25 cellular contexts compared by ENCODE assay signal in genomic region chr10:129905553-129905952, GRCh38. TPM values are rescaled to one million over a fixed set of nuclear protein-coding genes. Genes with fewer than 3 reads are reported as not detected.
DNase-seq lines count a peak whose midpoint lies in the region; ATAC-seq and TF ChIP-seq lines count a peak whose summit lies in the region.
"Had no signal": no experiment of that assay in that cellular context is flagged by ENCODE, and none has a peak within 500 bp of the region (broad histone marks: within the 10 kb centered on the region; RNA-seq: fewer than 3 reads in every experiment).

No MANE protein-coding gene starts in this region.

- H3K23ac ChIP-seq in neuronal stem cell (ENCODE audit: low read depth, low read length, poor library complexity), result no peak overlapping the region

- DNase-seq in natural killer cell treated with Interleukin-12 subunit alpha and Interleukin-12 subunit beta and Interleukin-15 and Interleukin-18, amount 100 ng/mL, for 72 hours (ENCODE audit: low spot score), result peak; percentile 18
- DNase-seq in natural killer cell (no peak), glutamatergic neuron (no peak), neuronal stem cell (ENCODE audit: low spot score) (no peak), right atrium auricular region (ENCODE audit: low spot score) (no peak)
- DNase-seq in activated CD8-positive, alpha-beta memory T cell treated with anti-CD3 and anti-CD28 coated beads, Interleukin-2, amount 10 ng/mL, durations not matched to agents 7 days and 5 days, result no peak
- DNase-seq: 8988T; ACHN; BE2C; C1 segment of cervical spinal cord; CD4-positive, alpha-beta memory T cell; CD4-positive, CD25-positive, alpha-beta regulatory T cell; CD8-positive, alpha-beta memory T cell; COR-L47; DMS 273 treated with DMSO at 0.1 percent for 48 hours; DMS153; DMS53; DMS79; DND-41; EL; GDM1 had no signal

- H3K79me1 ChIP-seq in neuronal stem cell (ENCODE audit: low read depth, low read length), result no peaks in the 10 kb centered on the region

- no peak overlapping the region for H2BK120ac ChIP-seq in neuronal stem cell (ENCODE audit: low read depth, low read length)

- no peak overlapping the region for H4K91ac ChIP-seq in neuronal stem cell (ENCODE audit: low read depth, low read length, poor library complexity)

- H2AFZ ChIP-seq in neuronal stem cell (ENCODE audit: low read length), result no peak overlapping the region

- no peak overlapping the region for H3K27ac ChIP-seq in neuronal stem cell (replicated peaks; ENCODE audit: low read length)
- H3K27ac ChIP-seq in right atrium auricular region, result no peak overlapping the region
- H3K27ac ChIP-seq: BLaER1 had no signal

- H3K36me3 ChIP-seq in neuronal stem cell (replicated peaks in 1 of 2; ENCODE audit: control insufficient read depth in 2 of 2, insufficient read depth in 2 of 2, low read length in 2 of 2), result no peaks in the 10 kb centered on the region
- H3K36me3 ChIP-seq in right atrium auricular region, result no peaks in the 10 kb centered on the region
- H3K36me3 ChIP-seq: BE2C, BLaER1 had no signal

- CTCF ChIA-PET in activated CD8-positive, alpha-beta memory T cell treated with anti-CD3 and anti-CD28 coated beads, Interleukin-2, amount 10 ng/mL, durations not matched to agents 7 days and 5 days (lab: Charles Lee), result no interaction called here

- no peaks in the 10 kb centered on the region for H3K9me3 Mint-ChIP-seq in natural killer cell treated with Interleukin-12 subunit alpha and Interleukin-12 subunit beta and Interleukin-15 and Interleukin-18, amount 100 ng/mL, for 72 hours
- H3K9me3 Mint-ChIP-seq in natural killer cell (no peaks in the 10 kb centered on the region), glutamatergic neuron (ENCODE audit: unreplicated experiment) (peaks cover 67% of the 10 kb centered on the region)
- H3K9me3 Mint-ChIP-seq in activated CD8-positive, alpha-beta memory T cell treated with anti-CD3 and anti-CD28 coated beads, Interleukin-2, amount 10 ng/mL, durations not matched to agents 7 days and 5 days (ENCODE audit: low read depth), result no peaks in the 10 kb centered on the region
- H3K9me3 Mint-ChIP-seq: CD8-positive, alpha-beta memory T cell had no signal

- no peak overlapping the region for H4K8ac ChIP-seq in neuronal stem cell (ENCODE audit: low read depth, low read length)

- H3K4ac ChIP-seq in neuronal stem cell (ENCODE audit: low read length), result no peak overlapping the region

- H3K9ac ChIP-seq in neuronal stem cell (ENCODE audit: low read depth, low read length, poor library complexity), result no peak overlapping the region
- H3K9ac ChIP-seq: BLaER1 had no signal

- no peak overlapping the region for H3K4me2 ChIP-seq in neuronal stem cell (ENCODE audit: insufficient read depth, low read length, poor library complexity, severe bottlenecking)
- H3K4me2 ChIP-seq: BLaER1 had no signal

- H3K18ac ChIP-seq in neuronal stem cell (ENCODE audit: low read length), result peak overlapping the region; percentile 57

- H3K4me1 ChIP-seq in neuronal stem cell (ENCODE audit: control insufficient read depth in 2 of 2, insufficient read depth in 1 of 2, low read depth in 1 of 2, low read length in 2 of 2) (peaks cover 0 to 8% of the 10 kb centered on the region in 2 donors), right atrium auricular region (no peaks in the 10 kb centered on the region)
- H3K4me1 ChIP-seq: BE2C, BLaER1 had no signal

- TF ChIP-seq CTCF in natural killer cell (IDR thresholded peaks at IDR 0.05) (no peak), glutamatergic neuron (IDR thresholded peaks at IDR 0.05; ENCODE audit: partially characterized antibody, unreplicated experiment) (no peak), right atrium auricular region (IDR thresholded peaks at IDR 0.05) (no peak)

- no peak overlapping the region for H3K27ac Mint-ChIP-seq in natural killer cell treated with Interleukin-12 subunit alpha and Interleukin-12 subunit beta and Interleukin-15 and Interleukin-18, amount 100 ng/mL, for 72 hours
- H3K27ac Mint-ChIP-seq in natural killer cell (no peak overlapping the region), glutamatergic neuron (ENCODE audit: unreplicated experiment) (no peak overlapping the region)
- H3K27ac Mint-ChIP-seq in activated CD8-positive, alpha-beta memory T cell treated with anti-CD3 and anti-CD28 coated beads, Interleukin-2, amount 10 ng/mL, durations not matched to agents 7 days and 5 days, result no peak overlapping the region
- H3K27ac Mint-ChIP-seq: CD14-positive monocyte; CD4-positive, alpha-beta memory T cell; CD4-positive, CD25-positive, alpha-beta regulatory T cell; CD8-positive, alpha-beta memory T cell had no signal

- no peak overlapping the region for H3K14ac ChIP-seq in neuronal stem cell (ENCODE audit: low read length)

- no peak for ATAC-seq in natural killer cell treated with Interleukin-12 subunit alpha and Interleukin-12 subunit beta and Interleukin-15 and Interleukin-18, amount 100 ng/mL, for 72 hours
- ATAC-seq in natural killer cell (no peak), GM18907 (IDR thresholded peaks at IDR 0.05; ENCODE audit: unreplicated experiment) (no peak)
- ATAC-seq in activated CD8-positive, alpha-beta memory T cell treated with anti-CD3 and anti-CD28 coated beads, Interleukin-2, amount 10 ng/mL, durations not matched to agents 7 days and 5 days, result no peak
- ATAC-seq: GM12878 had no signal

- no peak overlapping the region for H3K4me3 Mint-ChIP-seq in natural killer cell treated with Interleukin-12 subunit alpha and Interleukin-12 subunit beta and Interleukin-15 and Interleukin-18, amount 100 ng/mL, for 72 hours
- no peak overlapping the region for H3K4me3 Mint-ChIP-seq in natural killer cell
- peak overlapping the region; percentile 21 for H3K4me3 Mint-ChIP-seq in glutamatergic neuron (ENCODE audit: unreplicated experiment)
- H3K4me3 Mint-ChIP-seq in activated CD8-positive, alpha-beta memory T cell treated with anti-CD3 and anti-CD28 coated beads, Interleukin-2, amount 10 ng/mL, durations not matched to agents 7 days and 5 days, result no peak overlapping the region
- H3K4me3 Mint-ChIP-seq: CD14-positive monocyte; CD4-positive, alpha-beta memory T cell; CD4-positive, CD25-positive, alpha-beta regulatory T cell; CD8-positive, alpha-beta memory T cell had no signal

- peaks cover 0 to 5% (median 0%) of the 10 kb centered on the region in 3 experiments for H3K27me3 ChIP-seq in neuronal stem cell (ENCODE audit: control insufficient read depth in 3 of 3, insufficient read depth in 3 of 3, low read depth in 1 of 3, low read length in 3 of 3)
- H3K27me3 ChIP-seq in right atrium auricular region, result no peaks in the 10 kb centered on the region
- H3K27me3 ChIP-seq: BE2C, BLaER1 had no signal

- no peak overlapping the region for H2BK12ac ChIP-seq in neuronal stem cell (ENCODE audit: low read length)

- WGBS in neuronal stem cell (ENCODE audit: extremely low coverage in 2 of 2, insufficient read length in 2 of 2, insufficient replicate concordance in 1 of 2), 2 donors, result no CpG with 5 or more reads among the region's 12 CpGs

- H3K4me3 ChIP-seq in neuronal stem cell (ENCODE audit: low read length in 2 of 2), result no peak overlapping the region
- no peak overlapping the region for H3K4me3 ChIP-seq in right atrium auricular region
- H3K4me3 ChIP-seq: BLaER1, GM12878 had no signal

- no peaks in the 10 kb centered on the region for H3K36me3 Mint-ChIP-seq in natural killer cell treated with Interleukin-12 subunit alpha and Interleukin-12 subunit beta and Interleukin-15 and Interleukin-18, amount 100 ng/mL, for 72 hours
- H3K36me3 Mint-ChIP-seq in natural killer cell (no peaks in the 10 kb centered on the region), glutamatergic neuron (ENCODE audit: unreplicated experiment) (peaks cover 4% of the 10 kb centered on the region)
- H3K36me3 Mint-ChIP-seq in activated CD8-positive, alpha-beta memory T cell treated with anti-CD3 and anti-CD28 coated beads, Interleukin-2, amount 10 ng/mL, durations not matched to agents 7 days and 5 days, result no peaks in the 10 kb centered on the region
- H3K36me3 Mint-ChIP-seq: CD14-positive monocyte; CD4-positive, alpha-beta memory T cell; CD4-positive, CD25-positive, alpha-beta regulatory T cell; CD8-positive, alpha-beta memory T cell had no signal

- H2BK15ac ChIP-seq in neuronal stem cell (ENCODE audit: low read length), result no peak overlapping the region

- peaks cover 6 to 8% of the 10 kb centered on the region in 2 donors for H3K27me3 Mint-ChIP-seq in natural killer cell treated with Interleukin-12 subunit alpha and Interleukin-12 subunit beta and Interleukin-15 and Interleukin-18, amount 100 ng/mL, for 72 hours
- H3K27me3 Mint-ChIP-seq in natural killer cell (ENCODE audit: low read depth in 2 of 2) (peaks cover 4 to 29% of the 10 kb centered on the region in 2 donors), glutamatergic neuron (ENCODE audit: unreplicated experiment) (peaks cover 37% of the 10 kb centered on the region)
- H3K27me3 Mint-ChIP-seq in activated CD8-positive, alpha-beta memory T cell treated with anti-CD3 and anti-CD28 coated beads, Interleukin-2, amount 10 ng/mL, durations not matched to agents 7 days and 5 days, result peaks cover 4% of the 10 kb centered on the region
- H3K27me3 Mint-ChIP-seq: CD4-positive, CD25-positive, alpha-beta regulatory T cell had no signal

- no peaks in the 10 kb centered on the region for H3K9me3 ChIP-seq in neuronal stem cell (replicated peaks in 1 of 2; ENCODE audit: control insufficient read depth in 2 of 2, insufficient read depth in 1 of 2, low read depth in 1 of 2, low read length in 2 of 2)
- H3K9me3 ChIP-seq in right atrium auricular region, result no peaks in the 10 kb centered on the region
- H3K9me3 ChIP-seq: BE2C, BLaER1 had no signal

- H3K4me1 Mint-ChIP-seq in natural killer cell treated with Interleukin-12 subunit alpha and Interleukin-12 subunit beta and Interleukin-15 and Interleukin-18, amount 100 ng/mL, for 72 hours (ENCODE audit: low read depth in 2 of 2), result no peaks in the 10 kb centered on the region
- H3K4me1 Mint-ChIP-seq in natural killer cell (no peaks in the 10 kb centered on the region), glutamatergic neuron (ENCODE audit: low read depth, unreplicated experiment) (peaks cover 76% of the 10 kb centered on the region)
- no peaks in the 10 kb centered on the region for H3K4me1 Mint-ChIP-seq in activated CD8-positive, alpha-beta memory T cell treated with anti-CD3 and anti-CD28 coated beads, Interleukin-2, amount 10 ng/mL, durations not matched to agents 7 days and 5 days
- H3K4me1 Mint-ChIP-seq: CD14-positive monocyte; CD4-positive, alpha-beta memory T cell; CD4-positive, CD25-positive, alpha-beta regulatory T cell; CD8-positive, alpha-beta memory T cell had no signal

- intact Hi-C loops in natural killer cell (cut with micrococcal nuclease), result loop anchor here (10.0 kb wide), 1 partner anchor 199 kb away; no protein-coding TSS in a partner anchor

- H2AK5ac ChIP-seq in neuronal stem cell (ENCODE audit: low read depth, low read length), result peak overlapping the region; percentile 86

- H2BK5ac ChIP-seq in neuronal stem cell (ENCODE audit: low read length), result no peak overlapping the region

RNA-seq across cellular contexts. Expression of gene EBF3, which starts 58.5 kb away (rescaled TPM):
- not detected for total RNA-seq in natural killer cell treated with Interleukin-12 subunit alpha and Interleukin-12 subunit beta and Interleukin-15 and Interleukin-18, amount 100 ng/mL, for 72 hours
- not detected for total RNA-seq in natural killer cell
- total RNA-seq in glutamatergic neuron (ENCODE audit: unreplicated experiment), result 544 TPM
- 3.3 TPM for polyA plus RNA-seq in neuronal stem cell (2013, experiment 1 of 2)
- 3.1 TPM for polyA plus RNA-seq in neuronal stem cell (2013, experiment 2 of 2)
- 1 to 10 TPM; 5.8 to 6.9 TPM for total RNA-seq in right atrium auricular region
- not detected for total RNA-seq in activated CD8-positive, alpha-beta memory T cell treated with anti-CD3 and anti-CD28 coated beads, Interleukin-2, amount 10 ng/mL, durations not matched to agents 7 days and 5 days
- total RNA-seq: CD4-positive, alpha-beta memory T cell; CD4-positive, CD25-positive, alpha-beta regulatory T cell; CD8-positive, alpha-beta memory T cell; GM12878 had no signal
- polyA plus RNA-seq: CD14-positive monocyte; CD4-positive, alpha-beta memory T cell; CD4-positive, CD25-positive, alpha-beta regulatory T cell; CD8-positive, alpha-beta memory T cell; GM12878 had no signal

Comparison
In these comparisons a context has a peak if more than half of its experiments do, and no peak if none do; other contexts are left out.
1. RNA of gene EBF3, which starts 58.5 kb away (total RNA-seq): 544 TPM in glutamatergic neuron (single experiment); 5.8 to 6.9 TPM in right atrium auricular region, not detected in natural killer cell treated with Interleukin-12 subunit alpha and Interleukin-12 subunit beta and Interleukin-15 and Interleukin-18, amount 100 ng/mL, for 72 hours, not detected in natural killer cell and not detected in activated CD8-positive, alpha-beta memory T cell treated with anti-CD3 and anti-CD28 coated beads, Interleukin-2, amount 10 ng/mL, durations not matched to agents 7 days and 5 days; every median in the first group is over 10 times any median in the second.